Comparison of ENCODE assay signal across 8 cellular contexts in genomic region chr11:46381836-46382643, GRCh38. TPM values are rescaled to one million over a fixed set of nuclear protein-coding genes. Genes with fewer than 3 reads are reported as not detected.
DNase-seq lines count a peak whose midpoint lies in the region; ATAC-seq and TF ChIP-seq lines count a peak whose summit lies in the region.

No MANE protein-coding gene starts in this region.

- H3K9me3 ChIP-seq in mammary epithelial cell (replicated peaks; ENCODE audit: insufficient read depth, low read length): no peaks in the 10 kb centered on the region
- H3K9me3 ChIP-seq in muscle layer of duodenum (ENCODE audit: control insufficient read depth in 1 of 2, low read length in 2 of 2): no peaks in the 10 kb centered on the region

- H3K4me1 ChIP-seq in mammary epithelial cell (ENCODE audit: insufficient read depth, low read length) (peaks cover 20% of the 10 kb centered on the region), muscle layer of duodenum (ENCODE audit: control insufficient read depth in 1 of 2, insufficient read depth in 2 of 2, low read length in 2 of 2) (peaks cover 0 to 20% of the 10 kb centered on the region in 2 donors)

- no peak overlapping the region for H3K27ac ChIP-seq in mammary epithelial cell (ENCODE audit: insufficient read depth, low read depth, low read length)
- H3K27ac ChIP-seq in muscle layer of duodenum (ENCODE audit: low read length): no peak overlapping the region

- H3K4me2 ChIP-seq in mammary epithelial cell (ENCODE audit: insufficient read depth, low read depth, low read length): peak overlapping the region; percentile 68

- peaks cover 5% of the 10 kb centered on the region for H3K36me3 ChIP-seq in mammary epithelial cell (ENCODE audit: insufficient read depth, low read length)
- peaks cover 3 to 12% of the 10 kb centered on the region in 2 donors for H3K36me3 ChIP-seq in muscle layer of duodenum (ENCODE audit: control insufficient read depth in 1 of 2, insufficient read depth in 2 of 2, low read length in 2 of 2)

- H3K27me3 ChIP-seq in mammary epithelial cell (ENCODE audit: insufficient read depth, low read length) (no peaks in the 10 kb centered on the region), muscle layer of duodenum (ENCODE audit: low read depth, low read length) (peaks cover 7% of the 10 kb centered on the region)

- H3K4me3 ChIP-seq in LNCaP clone FGC (ENCODE audit: low read depth, low read length): peak overlapping the region; percentile 48
- peak overlapping the region in 2 of 3 experiments; percentile 20 to 23 for H3K4me3 ChIP-seq in mammary epithelial cell (replicated peaks in 1 of 3; ENCODE audit: insufficient read depth in 1 of 3, low read depth in 2 of 3, low read length in 3 of 3)
- H3K4me3 ChIP-seq in muscle layer of duodenum (ENCODE audit: low read depth in 1 of 2, low read length in 2 of 2): peak overlapping the region; percentile 44 to 62

- in situ Hi-C loops in mammary epithelial cell (cut with MboI; ENCODE audit: low sequenced_read_pairs in 2 of 2): loop anchor here in 1 of 2 donors (10.0 kb wide), 1 partner anchor 153 kb away; no protein-coding TSS in a partner anchor

- BruUV-seq in mammary epithelial cell (replicated peaks; lab: Mats Ljungman, UMichigan): no TSS peak

- H3K9ac ChIP-seq in mammary epithelial cell (ENCODE audit: insufficient read depth, low read length): no peak overlapping the region

- DNase-seq in EL: peak; percentile 44
- DNase-seq in LNCaP clone FGC (ENCODE audit: low read depth): no peak
- no peak for DNase-seq in mammary epithelial cell
- DNase-seq in iPS-NIHi11 (ENCODE audit: low spot score): no peak
- no peak for DNase-seq in HT-29 (ENCODE audit: low spot score)
- no peak for DNase-seq in hippocampal formation (lab: John Stamatoyannopoulos, UW)

- no peak for ATAC-seq in GM19455 (IDR thresholded peaks at IDR 0.05; ENCODE audit: unreplicated experiment)

- peak overlapping the region; percentile 28 for H2AFZ ChIP-seq in mammary epithelial cell (ENCODE audit: low read depth, low read length)

- CTCF ChIA-PET in mammary epithelial cell (lab: Charles Lee; ENCODE audit: low non-redundant PET): no interaction called here

- intact Hi-C loops in mammary epithelial cell (cut with micrococcal nuclease): no loop called here

- no peaks in the 10 kb centered on the region for H3K79me2 ChIP-seq in mammary epithelial cell (ENCODE audit: insufficient read depth, low read length)

- TF ChIP-seq CTCF in LNCaP clone FGC (IDR thresholded peaks at IDR 0.05; ENCODE audit: control insufficient read depth, extremely low read depth, insufficient read depth) (no peak), mammary epithelial cell (conservative IDR thresholded peaks at IDR 0.05 in 1 of 2, IDR thresholded peaks at IDR 0.05 in 1 of 2; ENCODE audit: extremely low read depth in 1 of 2, insufficient read depth in 1 of 2, low read depth in 1 of 2, low read length in 2 of 2) (no peak)

- dilution Hi-C loops in mammary epithelial cell (cut with HindIII; ENCODE audit: low sequenced_read_pairs): no loop called here

- 33% methylated on average over 26 of the region's 65 CpGs for WGBS in mammary epithelial cell (ENCODE audit: low coverage, missing lambda C conversion rate)

- no peaks in the 10 kb centered on the region for H4K20me1 ChIP-seq in mammary epithelial cell (ENCODE audit: insufficient read depth, low read length)

RNA-seq across cellular contexts. Expression of gene MDK, which starts 0.6 kb away (rescaled TPM):
- 1 to 10 TPM; 2.3 to 2.4 TPM for total RNA-seq in mammary epithelial cell
- 2.1 TPM for polyA plus RNA-seq in mammary epithelial cell
- not detected for polyA minus RNA-seq in mammary epithelial cell
- 90.8 and 110 TPM in 2 replicates for total RNA-seq in HT-29 (2014; rRNA removed; shearing (Covaris generic))

RNA-seq across cellular contexts. Expression of gene CHRM4, which starts 9.5 kb away (rescaled TPM):
- total RNA-seq in mammary epithelial cell: under 1 TPM in 1 of 2 donors, not detected in 1; 0.17 TPM
- polyA plus RNA-seq in mammary epithelial cell: 0.03 TPM
- polyA minus RNA-seq in mammary epithelial cell: not detected
- total RNA-seq in HT-29 (2014; rRNA removed; shearing (Covaris generic)): 0.05 and 0.70 TPM in 2 replicates

RNA-seq across cellular contexts. Expression of gene DGKZ, which starts 34.8 kb away (rescaled TPM):
- 10 to 100 TPM; 80.7 to 83.6 TPM for total RNA-seq in mammary epithelial cell
- 71.3 TPM for polyA plus RNA-seq in mammary epithelial cell
- 90.3 TPM for polyA minus RNA-seq in mammary epithelial cell
- 190 and 194 TPM in 2 replicates for total RNA-seq in HT-29 (2014; rRNA removed; shearing (Covaris generic))

Comparison
In these comparisons a context has a peak if more than half of its experiments do, and no peak if none do; other contexts are left out.
1. RNA of gene MDK, which starts 0.6 kb away (total RNA-seq): 90.8 to 110 TPM in HT-29; 2.3 to 2.4 TPM in mammary epithelial cell; every median in the first group is over 10 times any median in the second.
2. Peak in every context shown above with its lines, with median percentiles within 50 percentile points of each other: H3K4me3 ChIP-seq.